ENCODE assay signal across 22 cellular contexts in the genomic region with DNA sequence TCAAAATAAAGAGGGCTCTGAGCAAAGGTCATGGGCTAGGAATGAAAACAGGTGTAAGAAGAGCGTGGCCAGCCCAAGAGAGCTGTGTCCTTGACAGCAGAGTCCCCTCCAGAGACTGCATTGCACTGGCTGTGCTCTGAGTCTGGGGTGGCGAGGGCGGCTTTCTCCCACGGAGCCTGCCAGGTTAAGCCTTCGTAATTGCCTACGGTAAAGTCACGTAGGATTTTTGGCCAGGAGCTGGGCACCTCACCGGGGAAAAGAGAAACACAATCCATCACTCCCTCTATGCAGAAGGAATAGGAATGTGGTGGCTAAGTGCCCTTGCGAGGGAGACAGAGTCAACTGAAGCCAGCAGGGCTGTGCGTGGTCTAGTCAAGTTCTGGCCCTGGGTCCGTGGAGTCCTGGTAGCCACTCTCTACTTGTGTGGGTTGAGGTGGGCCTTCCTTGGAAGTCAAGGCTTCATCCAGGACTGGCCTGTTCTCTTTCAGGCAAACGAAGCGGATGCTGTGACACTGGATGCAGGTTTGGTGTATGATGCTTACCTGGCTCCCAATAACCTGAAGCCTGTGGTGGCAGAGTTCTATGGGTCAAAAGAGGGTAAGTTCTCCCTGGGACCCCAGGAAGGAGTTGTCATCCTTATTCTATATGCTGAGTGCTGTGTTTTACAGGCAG. TPM values are rescaled to one million over a fixed set of nuclear protein-coding genes. Genes with fewer than 3 reads are reported as not detected.
"Had no signal": no experiment of that assay in that cellular context is flagged by ENCODE, and none has a peak within 500 bp of the region (broad histone marks: within the 10 kb centered on the region; RNA-seq: fewer than 3 reads in every experiment).

No MANE protein-coding gene starts in this region.

- H3K4me1 ChIP-seq: SJSA1 had no signal

- H3K36me3 ChIP-seq: MG63, SJSA1 had no signal

- DNase-seq: KG1, MG63, NCI-H1092, NCI-H1105 treated with DMSO at 0.1 percent for 48 hours, NCI-H1417 treated with DMSO at 0.1 percent for 48 hours, NCI-H146, NCI-H1694 treated with DMSO at 0.1 percent for 48 hours, NCI-H1930, NCI-H2081, NCI-H2107, NCI-H2227 treated with DMSO at 0.1 percent for 48 hours, NCI-H524, NCI-H526 treated with DMSO at 0.1 percent for 48 hours, NCI-H748 treated with DMSO at 0.1 percent for 48 hours, Right ventricle myocardium superior, RPMI8226, SIG-M5 had no signal

- H3K4me3 ChIP-seq: MG63, SJSA1, SK-N-MC had no signal

- H3K27ac ChIP-seq: HL-60, SJSA1, SK-N-MC had no signal

- FAIRE-seq: HTR-8/SVneo, RCC 7860 had no signal

- H3K27me3 ChIP-seq: MG63, SJSA1 had no signal

- H3K9me3 ChIP-seq: MG63, SJSA1 had no signal

RNA-seq across cellular contexts. Expression of gene TF, which starts 7.0 kb away (rescaled TPM):
- total RNA-seq: SJSA1 had no signal
